In the genomic region with DNA sequence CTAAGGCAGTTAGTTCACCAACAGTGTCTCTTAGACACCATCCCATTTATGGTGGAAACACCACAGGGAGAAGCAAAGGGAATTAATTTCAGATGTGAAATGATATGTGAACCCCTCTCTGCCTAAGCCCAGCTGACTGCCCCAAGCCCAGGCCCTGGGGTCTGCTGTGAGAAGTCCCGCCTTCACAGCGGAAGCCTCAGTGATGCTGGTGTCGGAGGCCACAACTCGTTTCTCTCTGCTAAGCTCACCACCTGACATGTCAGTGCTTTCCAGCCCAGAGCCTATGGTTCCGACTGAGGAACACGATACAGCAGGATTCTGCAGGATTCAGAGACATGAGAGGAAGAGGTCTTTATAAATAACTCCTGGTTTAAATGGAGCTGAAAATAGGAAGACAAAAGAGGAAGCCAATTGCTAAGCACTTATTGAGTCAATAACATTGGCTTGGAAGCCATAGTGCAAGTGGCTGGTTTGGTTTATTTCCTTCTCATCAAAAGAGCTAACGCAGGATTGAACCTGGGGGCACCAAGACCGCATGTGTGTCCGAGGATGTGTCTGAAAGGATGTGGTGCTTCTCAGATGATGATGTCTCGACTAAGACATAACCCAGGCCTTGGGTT, we compare ENCODE assay signal across 16 cellular contexts. TPM values are rescaled to one million over a fixed set of nuclear protein-coding genes. Genes with fewer than 3 reads are reported as not detected.
"Had no signal": no experiment of that assay in that cellular context is flagged by ENCODE, and none has a peak within 500 bp of the region (broad histone marks: within the 10 kb centered on the region; RNA-seq: fewer than 3 reads in every experiment).

No MANE protein-coding gene starts in this region.

- H3K27ac ChIP-seq: coronary artery, psoas muscle, right lobe of liver, upper lobe of left lung had no signal

- H3K9me3 ChIP-seq: psoas muscle, right lobe of liver, upper lobe of left lung had no signal

- DNase-seq: activated CD4-positive, alpha-beta T cell treated with anti-CD3 and anti-CD28 coated beads, Interleukin-2, amount 10 ng/mL, durations not matched to agents 24 days and 14 days; activated CD4-positive, CD25-positive, alpha-beta regulatory T cell; activated CD8-positive, alpha-beta memory T cell treated with anti-CD3 and anti-CD28 coated beads, Interleukin-2, amount 50 U/mL, for 48 hours; activated naive CD4-positive, alpha-beta T cell; activated naive CD8-positive, alpha-beta T cell treated with anti-CD3 and anti-CD28 coated beads, Interleukin-2, amount 10 ng/mL, durations not matched to agents 7 days and 5 days; islet precursor cell; psoas muscle; right lobe of liver; stimulated activated naive CD8-positive, alpha-beta T cell treated with anti-CD3 and anti-CD28 coated beads, Interleukin-15, amount 100 ng/mL, for 72 hours had no signal

- H3K4me3 ChIP-seq: coronary artery, lung, psoas muscle, right lobe of liver, upper lobe of left lung had no signal

- H3K27me3 ChIP-seq: right lobe of liver, upper lobe of left lung had no signal

- H3K4me1 ChIP-seq: right lobe of liver, upper lobe of left lung had no signal

- ATAC-seq: esophagus mucosa, psoas muscle, right lobe of liver had no signal

- H3K36me3 ChIP-seq: right lobe of liver, upper lobe of left lung had no signal

RNA-seq across cellular contexts. Expression of a gene that starts 21.9 kb away (rescaled TPM):
- total RNA-seq: activated CD4-positive, alpha-beta T cell treated with anti-CD3 and anti-CD28 coated beads, Interleukin-2, amount 10 ng/mL, durations not matched to agents 24 days and 14 days; activated T-helper 1 cell treated with anti-CD3 and anti-CD28 coated beads, Interleukin-12 subunit alpha, Interleukin-12 subunit beta, Interleukin-2, Interleukin-4 antibody, amounts not matched to agents 30 ng/mL and 10 ng/mL and 1 ng/mL, durations not matched to agents 14 hours and 24 hours and 36 hours; neural crest cell; osteoblast; right lobe of liver had no signal
